Comparison of ENCODE assay signal across 1 cellular context in the genomic region with DNA sequence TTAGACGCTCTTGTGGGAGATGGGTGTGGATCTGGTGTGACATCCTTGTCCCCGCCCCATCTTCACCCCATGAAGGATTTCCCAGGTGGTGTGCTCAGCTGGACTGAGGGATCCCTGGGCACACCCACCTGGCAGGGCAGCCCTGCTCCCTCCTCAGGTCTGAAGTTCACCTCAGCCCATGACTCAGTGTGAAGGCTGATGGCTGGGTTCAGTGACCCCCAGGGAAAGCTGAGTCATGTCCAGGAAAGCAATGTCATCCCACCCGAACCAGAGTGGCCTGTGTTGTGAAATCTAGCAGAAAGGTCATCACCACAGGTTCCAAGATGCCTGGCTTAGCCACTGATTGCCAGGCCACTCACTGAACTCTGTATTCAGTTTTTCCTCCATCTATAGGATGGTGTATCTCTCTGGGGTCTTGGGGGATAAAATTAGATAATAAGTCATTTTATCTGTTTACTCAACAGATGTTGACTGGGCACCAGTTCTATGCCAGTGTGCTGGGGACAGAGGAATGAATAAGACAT.
TF ChIP-seq lines count a peak whose summit lies in the region.

No MANE protein-coding gene starts in this region.

TF ChIP-seq in HepG2, 621 proteins besides CTCF, POLR2A, EP300 and RAD21 (continued from another document and continues in another):
- TF ChIP-seq ZNF253 (CRISPR knock-in tag; IDR thresholded peaks at IDR 0.05; ENCODE audit: borderline replicate concordance) (no peak), GZF1 (CRISPR knock-in tag; IDR thresholded peaks at IDR 0.05) (no peak), ZSCAN12 (CRISPR knock-in tag; IDR thresholded peaks at IDR 0.05) (no peak), TSC22D2 (CRISPR knock-in tag; IDR thresholded peaks at IDR 0.05; ENCODE audit: borderline replicate concordance) (0 out of 2 replicates have a peak, but pooled peaks have one; percentile 25), ZFY (CRISPR knock-in tag; IDR thresholded peaks at IDR 0.05) (peak; percentile 53), ZNF615 (CRISPR knock-in tag; IDR thresholded peaks at IDR 0.05; ENCODE audit: borderline replicate concordance) (no peak), ATF3 (CRISPR knock-in tag; IDR thresholded peaks at IDR 0.05) (peak; percentile 97), HDAC6 (IDR thresholded peaks at IDR 0.05; ENCODE audit: low read depth, low read length) (no peak), CENPT (CRISPR knock-in tag; IDR thresholded peaks at IDR 0.05; ENCODE audit: low read depth) (no peak), SATB2 (CRISPR knock-in tag; IDR thresholded peaks at IDR 0.05) (no peak), ZSCAN5A (CRISPR knock-in tag; IDR thresholded peaks at IDR 0.05; ENCODE audit: borderline replicate concordance) (peak; percentile 43; the same call in 1 of the 2 replicates), FOXP1 (IDR thresholded peaks at IDR 0.05) (no peak), FOXP1 (CRISPR knock-in tag; IDR thresholded peaks at IDR 0.05) (peak; percentile 72), ZNF800 (CRISPR knock-in tag; IDR thresholded peaks at IDR 0.05) (no peak), ZBTB20 (CRISPR knock-in tag; IDR thresholded peaks at IDR 0.05; ENCODE audit: borderline replicate concordance, low read depth) (peak; percentile 64; the same call in 1 of the 2 replicates), FOXO4 (CRISPR knock-in tag; conservative IDR thresholded peaks at IDR 0.05) (no peak), ZNF510 (CRISPR knock-in tag; IDR thresholded peaks at IDR 0.05; ENCODE audit: low read depth) (no peak), WIZ (CRISPR knock-in tag; IDR thresholded peaks at IDR 0.05) (no peak), ZNF441 (CRISPR knock-in tag; IDR thresholded peaks at IDR 0.05; ENCODE audit: borderline replicate concordance) (0 out of 2 replicates have a peak, but pooled peaks have one; percentile 48), HNRNPLL (IDR thresholded peaks at IDR 0.05; ENCODE audit: low read depth, low read length, poor library complexity, severe bottlenecking) (no peak), HOXA9 (CRISPR knock-in tag; IDR thresholded peaks at IDR 0.05; ENCODE audit: borderline replicate concordance) (no peak), SP5 (CRISPR knock-in tag; IDR thresholded peaks at IDR 0.05; ENCODE audit: borderline replicate concordance, low read depth) (peak; percentile 61), ZSCAN20 (CRISPR knock-in tag; IDR thresholded peaks at IDR 0.05; ENCODE audit: borderline replicate concordance) (no peak), ZNF652 (CRISPR knock-in tag; IDR thresholded peaks at IDR 0.05; ENCODE audit: borderline replicate concordance, low read depth) (peak; percentile 22; the same call in 1 of the 2 replicates), JDP2 (CRISPR knock-in tag; IDR thresholded peaks at IDR 0.05; ENCODE audit: borderline replicate concordance) (no peak; the same call in 1 of the 2 replicates), ZNF207 (IDR thresholded peaks at IDR 0.05; ENCODE audit: borderline replicate concordance) (no peak), TP53 (CRISPR knock-in tag; conservative IDR thresholded peaks at IDR 0.05) (no peak), MED1 (CRISPR knock-in tag; IDR thresholded peaks at IDR 0.05) (peak; percentile 98), SAP130 (CRISPR knock-in tag; IDR thresholded peaks at IDR 0.05; ENCODE audit: low read depth) (peak; percentile 97), ZFP36L1 (CRISPR knock-in tag; IDR thresholded peaks at IDR 0.05) (no peak), SMARCC2 (IDR thresholded peaks at IDR 0.05) (no peak), ZNF766 (CRISPR knock-in tag; IDR thresholded peaks at IDR 0.05; ENCODE audit: borderline replicate concordance) (peak; percentile 37; the same call in 1 of the 2 replicates), FOXA1 (IDR thresholded peaks at IDR 0.05) (no peak), FOXA1 (CRISPR knock-in tag; IDR thresholded peaks at IDR 0.05) (peak; percentile 67), MEIS2 (CRISPR knock-in tag; IDR thresholded peaks at IDR 0.05) (peak; percentile 80), ZC3H4 (CRISPR knock-in tag; IDR thresholded peaks at IDR 0.05; ENCODE audit: borderline replicate concordance) (no peak)
- TF ChIP-seq, protein P1, sequence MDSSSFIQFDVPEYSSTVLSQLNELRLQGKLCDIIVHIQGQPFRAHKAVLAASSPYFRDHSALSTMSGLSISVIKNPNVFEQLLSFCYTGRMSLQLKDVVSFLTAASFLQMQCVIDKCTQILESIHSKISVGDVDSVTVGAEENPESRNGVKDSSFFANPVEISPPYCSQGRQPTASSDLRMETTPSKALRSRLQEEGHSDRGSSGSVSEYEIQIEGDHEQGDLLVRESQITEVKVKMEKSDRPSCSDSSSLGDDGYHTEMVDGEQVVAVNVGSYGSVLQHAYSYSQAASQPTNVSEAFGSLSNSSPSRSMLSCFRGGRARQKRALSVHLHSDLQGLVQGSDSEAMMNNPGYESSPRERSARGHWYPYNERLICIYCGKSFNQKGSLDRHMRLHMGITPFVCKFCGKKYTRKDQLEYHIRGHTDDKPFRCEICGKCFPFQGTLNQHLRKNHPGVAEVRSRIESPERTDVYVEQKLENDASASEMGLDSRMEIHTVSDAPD (CRISPR knock-in tag; IDR thresholded peaks at IDR 0.05), result peak; percentile 98
- TF ChIP-seq, protein P2, sequence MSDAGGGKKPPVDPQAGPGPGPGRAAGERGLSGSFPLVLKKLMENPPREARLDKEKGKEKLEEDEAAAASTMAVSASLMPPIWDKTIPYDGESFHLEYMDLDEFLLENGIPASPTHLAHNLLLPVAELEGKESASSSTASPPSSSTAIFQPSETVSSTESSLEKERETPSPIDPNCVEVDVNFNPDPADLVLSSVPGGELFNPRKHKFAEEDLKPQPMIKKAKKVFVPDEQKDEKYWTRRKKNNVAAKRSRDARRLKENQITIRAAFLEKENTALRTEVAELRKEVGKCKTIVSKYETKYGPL (CRISPR knock-in tag; IDR thresholded peaks at IDR 0.05), result no peak
- TF ChIP-seq, protein P3, sequence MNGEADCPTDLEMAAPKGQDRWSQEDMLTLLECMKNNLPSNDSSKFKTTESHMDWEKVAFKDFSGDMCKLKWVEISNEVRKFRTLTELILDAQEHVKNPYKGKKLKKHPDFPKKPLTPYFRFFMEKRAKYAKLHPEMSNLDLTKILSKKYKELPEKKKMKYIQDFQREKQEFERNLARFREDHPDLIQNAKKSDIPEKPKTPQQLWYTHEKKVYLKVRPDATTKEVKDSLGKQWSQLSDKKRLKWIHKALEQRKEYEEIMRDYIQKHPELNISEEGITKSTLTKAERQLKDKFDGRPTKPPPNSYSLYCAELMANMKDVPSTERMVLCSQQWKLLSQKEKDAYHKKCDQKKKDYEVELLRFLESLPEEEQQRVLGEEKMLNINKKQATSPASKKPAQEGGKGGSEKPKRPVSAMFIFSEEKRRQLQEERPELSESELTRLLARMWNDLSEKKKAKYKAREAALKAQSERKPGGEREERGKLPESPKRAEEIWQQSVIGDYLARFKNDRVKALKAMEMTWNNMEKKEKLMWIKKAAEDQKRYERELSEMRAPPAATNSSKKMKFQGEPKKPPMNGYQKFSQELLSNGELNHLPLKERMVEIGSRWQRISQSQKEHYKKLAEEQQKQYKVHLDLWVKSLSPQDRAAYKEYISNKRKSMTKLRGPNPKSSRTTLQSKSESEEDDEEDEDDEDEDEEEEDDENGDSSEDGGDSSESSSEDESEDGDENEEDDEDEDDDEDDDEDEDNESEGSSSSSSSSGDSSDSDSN (CRISPR knock-in tag; IDR thresholded peaks at IDR 0.05), result peak; percentile 65
- TF ChIP-seq, protein P4, sequence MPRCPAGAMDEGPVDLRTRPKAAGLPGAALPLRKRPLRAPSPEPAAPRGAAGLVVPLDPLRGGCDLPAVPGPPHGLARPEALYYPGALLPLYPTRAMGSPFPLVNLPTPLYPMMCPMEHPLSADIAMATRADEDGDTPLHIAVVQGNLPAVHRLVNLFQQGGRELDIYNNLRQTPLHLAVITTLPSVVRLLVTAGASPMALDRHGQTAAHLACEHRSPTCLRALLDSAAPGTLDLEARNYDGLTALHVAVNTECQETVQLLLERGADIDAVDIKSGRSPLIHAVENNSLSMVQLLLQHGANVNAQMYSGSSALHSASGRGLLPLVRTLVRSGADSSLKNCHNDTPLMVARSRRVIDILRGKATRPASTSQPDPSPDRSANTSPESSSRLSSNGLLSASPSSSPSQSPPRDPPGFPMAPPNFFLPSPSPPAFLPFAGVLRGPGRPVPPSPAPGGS (CRISPR knock-in tag; IDR thresholded peaks at IDR 0.05), result no peak
- TF ChIP-seq, protein P5, sequence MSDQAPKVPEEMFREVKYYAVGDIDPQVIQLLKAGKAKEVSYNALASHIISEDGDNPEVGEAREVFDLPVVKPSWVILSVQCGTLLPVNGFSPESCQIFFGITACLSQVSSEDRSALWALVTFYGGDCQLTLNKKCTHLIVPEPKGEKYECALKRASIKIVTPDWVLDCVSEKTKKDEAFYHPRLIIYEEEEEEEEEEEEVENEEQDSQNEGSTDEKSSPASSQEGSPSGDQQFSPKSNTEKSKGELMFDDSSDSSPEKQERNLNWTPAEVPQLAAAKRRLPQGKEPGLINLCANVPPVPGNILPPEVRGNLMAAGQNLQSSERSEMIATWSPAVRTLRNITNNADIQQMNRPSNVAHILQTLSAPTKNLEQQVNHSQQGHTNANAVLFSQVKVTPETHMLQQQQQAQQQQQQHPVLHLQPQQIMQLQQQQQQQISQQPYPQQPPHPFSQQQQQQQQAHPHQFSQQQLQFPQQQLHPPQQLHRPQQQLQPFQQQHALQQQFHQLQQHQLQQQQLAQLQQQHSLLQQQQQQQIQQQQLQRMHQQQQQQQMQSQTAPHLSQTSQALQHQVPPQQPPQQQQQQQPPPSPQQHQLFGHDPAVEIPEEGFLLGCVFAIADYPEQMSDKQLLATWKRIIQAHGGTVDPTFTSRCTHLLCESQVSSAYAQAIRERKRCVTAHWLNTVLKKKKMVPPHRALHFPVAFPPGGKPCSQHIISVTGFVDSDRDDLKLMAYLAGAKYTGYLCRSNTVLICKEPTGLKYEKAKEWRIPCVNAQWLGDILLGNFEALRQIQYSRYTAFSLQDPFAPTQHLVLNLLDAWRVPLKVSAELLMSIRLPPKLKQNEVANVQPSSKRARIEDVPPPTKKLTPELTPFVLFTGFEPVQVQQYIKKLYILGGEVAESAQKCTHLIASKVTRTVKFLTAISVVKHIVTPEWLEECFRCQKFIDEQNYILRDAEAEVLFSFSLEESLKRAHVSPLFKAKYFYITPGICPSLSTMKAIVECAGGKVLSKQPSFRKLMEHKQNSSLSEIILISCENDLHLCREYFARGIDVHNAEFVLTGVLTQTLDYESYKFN (CRISPR knock-in tag; conservative IDR thresholded peaks at IDR 0.05), result peak; percentile 90
- TF ChIP-seq, protein P6, sequence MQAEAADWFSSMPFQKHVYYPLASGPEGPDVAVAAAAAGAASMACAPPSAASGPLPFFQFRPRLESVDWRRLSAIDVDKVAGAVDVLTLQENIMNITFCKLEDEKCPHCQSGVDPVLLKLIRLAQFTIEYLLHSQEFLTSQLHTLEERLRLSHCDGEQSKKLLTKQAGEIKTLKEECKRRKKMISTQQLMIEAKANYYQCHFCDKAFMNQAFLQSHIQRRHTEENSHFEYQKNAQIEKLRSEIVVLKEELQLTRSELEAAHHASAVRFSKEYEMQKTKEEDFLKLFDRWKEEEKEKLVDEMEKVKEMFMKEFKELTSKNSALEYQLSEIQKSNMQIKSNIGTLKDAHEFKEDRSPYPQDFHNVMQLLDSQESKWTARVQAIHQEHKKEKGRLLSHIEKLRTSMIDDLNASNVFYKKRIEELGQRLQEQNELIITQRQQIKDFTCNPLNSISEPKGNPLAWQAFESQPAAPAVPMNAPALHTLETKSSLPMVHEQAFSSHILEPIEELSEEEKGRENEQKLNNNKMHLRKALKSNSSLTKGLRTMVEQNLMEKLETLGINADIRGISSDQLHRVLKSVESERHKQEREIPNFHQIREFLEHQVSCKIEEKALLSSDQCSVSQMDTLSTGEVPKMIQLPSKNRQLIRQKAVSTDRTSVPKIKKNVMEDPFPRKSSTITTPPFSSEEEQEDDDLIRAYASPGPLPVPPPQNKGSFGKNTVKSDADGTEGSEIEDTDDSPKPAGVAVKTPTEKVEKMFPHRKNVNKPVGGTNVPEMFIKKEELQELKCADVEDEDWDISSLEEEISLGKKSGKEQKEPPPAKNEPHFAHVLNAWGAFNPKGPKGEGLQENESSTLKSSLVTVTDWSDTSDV (CRISPR knock-in tag; IDR thresholded peaks at IDR 0.05), result no peak
